ENCODE assay signal across 8 cellular contexts in the genomic region with DNA sequence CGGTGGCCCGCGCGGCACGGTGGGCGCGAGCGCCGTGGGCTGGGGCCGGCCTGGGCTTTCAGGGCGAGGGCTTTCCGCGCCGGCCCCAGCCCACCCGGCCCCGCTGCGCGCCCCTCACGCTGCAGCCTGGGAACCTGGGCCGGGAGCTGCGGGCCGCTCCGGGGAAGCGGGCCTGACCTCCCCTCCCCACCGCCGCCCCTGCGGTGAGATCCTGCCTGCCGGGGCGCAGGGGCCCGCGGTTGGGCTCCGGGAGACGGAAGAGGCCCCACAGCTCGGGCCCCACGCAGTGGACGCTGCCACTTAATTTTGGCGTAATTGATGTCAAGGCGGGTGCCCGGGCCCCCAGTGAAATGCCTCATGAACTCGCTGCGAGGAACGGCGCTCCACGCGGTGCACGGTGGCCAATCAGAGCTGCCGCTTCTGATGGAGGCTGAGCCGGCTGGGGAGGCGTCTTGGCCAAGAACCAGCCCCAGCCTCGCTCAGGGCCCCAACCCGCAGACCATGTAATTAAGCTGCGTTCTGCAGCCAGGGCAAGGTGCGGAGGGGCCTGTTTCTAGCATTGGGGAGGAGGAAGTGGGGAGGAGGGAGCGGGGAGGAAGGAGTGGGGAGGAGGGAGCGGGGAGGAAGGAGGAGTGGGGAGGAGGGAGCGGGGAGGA.
A peak's percentile ranks its signal among the peaks of the same experiment; 100 is the strongest.
DNase-seq lines count a peak whose midpoint lies in the region; ATAC-seq and TF ChIP-seq lines count a peak whose summit lies in the region.

No MANE protein-coding gene starts in this region.

- peak in 44 of 61 donors; percentile 5 to 71 (median 32) for DNase-seq in caudate nucleus (lab: John Stamatoyannopoulos, UW)
- DNase-seq in lung (ENCODE audit: low spot score), result no peak
- DNase-seq in stimulated activated CD4-positive, alpha-beta T cell treated with anti-CD3 and anti-CD28 coated beads, TNF-alpha, amount 100 ng/mL, for 24 hours (ENCODE audit: low read depth in 3 of 3), result peak; percentile 40 to 69 (median 58)

- H3K4me1 ChIP-seq in lung (ENCODE audit: control insufficient read depth in 2 of 2, insufficient read depth in 2 of 2, low read length in 2 of 2), result peaks cover 0 to 4% of the 10 kb centered on the region in 2 donors

- peak; percentile 12 for ATAC-seq in GM19397 (IDR thresholded peaks at IDR 0.05; ENCODE audit: unreplicated experiment)
- ATAC-seq in lung (ENCODE audit: insufficient read depth, low FRiP score), result peak; percentile 43
- no peak for ATAC-seq in HG03342 (IDR thresholded peaks at IDR 0.05; ENCODE audit: unreplicated experiment)
- no peak for ATAC-seq in HG03460 (IDR thresholded peaks at IDR 0.05; ENCODE audit: unreplicated experiment)
- no peak for ATAC-seq in HG02973 (IDR thresholded peaks at IDR 0.05; ENCODE audit: unreplicated experiment)

- no peaks in the 10 kb centered on the region for H3K27me3 ChIP-seq in lung (ENCODE audit: control insufficient read depth, insufficient read depth)

- H3K4me3 ChIP-seq in lung, result peak overlapping the region; percentile 52

- H3K27ac ChIP-seq in VCaP, result peak overlapping the region; percentile 67; the same call in 1 of the 2 replicates
- no peak overlapping the region for H3K27ac ChIP-seq in caudate nucleus (ENCODE audit: low read depth, low read length)
- H3K27ac ChIP-seq in lung (ENCODE audit: low read depth in 1 of 2, low read length in 1 of 2), result no peak overlapping the region

- H3K36me3 ChIP-seq in lung (ENCODE audit: control insufficient read depth in 2 of 2, insufficient read depth in 2 of 2, low read length in 2 of 2), result no peaks in the 10 kb centered on the region

- peaks cover 0 to 12% of the 10 kb centered on the region in 2 donors for H3K9me3 ChIP-seq in lung (ENCODE audit: control insufficient read depth in 2 of 2, insufficient read depth in 1 of 2, low read length in 1 of 2)

- WGBS in lung, 2 donors, result 4 to 5% methylated on average over 42 to 56 of the region's 56 CpGs

- TF ChIP-seq CTCF in VCaP (conservative IDR thresholded peaks at IDR 0.05) (no peak), lung (IDR thresholded peaks at IDR 0.05; ENCODE audit: control extremely low read depth, extremely low read depth) (no peak)

Comparison
In these comparisons a context has a peak if more than half of its experiments do, and no peak if none do; other contexts are left out.
1. ATAC-seq: peak in GM19397 (single experiment) and lung (single experiment); none in HG03342 (single experiment), HG03460 (single experiment) and HG02973 (single experiment).